In genomic region chr4:158496030-158496741, GRCh38 we compare ENCODE assay signal across 8 cellular contexts. TPM values are rescaled to one million over a fixed set of nuclear protein-coding genes. Genes with fewer than 3 reads are reported as not detected.
DNase-seq lines count a peak whose midpoint lies in the region; TF ChIP-seq lines count a peak whose summit lies in the region.

No MANE protein-coding gene starts in this region.

- no peak overlapping the region for H2AFZ ChIP-seq in mammary epithelial cell (ENCODE audit: low read depth, low read length)

- CTCF ChIA-PET in mammary epithelial cell (lab: Charles Lee; ENCODE audit: low non-redundant PET): no interaction called here

- H3K4me3 ChIP-seq in mammary epithelial cell (replicated peaks in 1 of 3; ENCODE audit: insufficient read depth in 1 of 3, low read depth in 2 of 3, low read length in 3 of 3): no peak overlapping the region

- H4K20me1 ChIP-seq in mammary epithelial cell (ENCODE audit: insufficient read depth, low read length): no peaks in the 10 kb centered on the region

- H3K4me2 ChIP-seq in mammary epithelial cell (ENCODE audit: insufficient read depth, low read depth, low read length): no peak overlapping the region

- WGBS in mammary epithelial cell (ENCODE audit: low coverage, missing lambda C conversion rate): 46% methylated on average over 5 of the region's 5 CpGs

- H3K9me3 ChIP-seq in mammary epithelial cell (replicated peaks; ENCODE audit: insufficient read depth, low read length): no peaks in the 10 kb centered on the region

- H3K36me3 ChIP-seq in mammary epithelial cell (ENCODE audit: insufficient read depth, low read length): no peaks in the 10 kb centered on the region

- dilution Hi-C loops in mammary epithelial cell (cut with HindIII; ENCODE audit: low sequenced_read_pairs): no loop called here

- BruUV-seq in mammary epithelial cell (replicated peaks; lab: Mats Ljungman, UMichigan): no TSS peak

- in situ Hi-C loops in mammary epithelial cell (cut with MboI; ENCODE audit: low sequenced_read_pairs in 2 of 2): no loop called here

- no peaks in the 10 kb centered on the region for H3K79me2 ChIP-seq in mammary epithelial cell (ENCODE audit: insufficient read depth, low read length)

- H3K4me1 ChIP-seq in mammary epithelial cell (ENCODE audit: insufficient read depth, low read length): no peaks in the 10 kb centered on the region

- no peaks in the 10 kb centered on the region for H3K27me3 ChIP-seq in mammary epithelial cell (ENCODE audit: insufficient read depth, low read length)

- H3K9ac ChIP-seq in mammary epithelial cell (ENCODE audit: insufficient read depth, low read length): no peak overlapping the region

- H3K27ac ChIP-seq in mammary epithelial cell (ENCODE audit: insufficient read depth, low read depth, low read length): no peak overlapping the region

- peak; percentile 5 for DNase-seq in activated naive CD4-positive, alpha-beta T cell treated with Interleukin-2 at 50 U/mL for 16 hours
- no peak for DNase-seq in activated naive CD4-positive, alpha-beta T cell treated with anti-CD3 and anti-CD28 coated beads, Interleukin-2, amount 50 U/mL, for 16 hours
- peak; percentile 2 for DNase-seq in NCI-H1092 (lab: John Stamatoyannopoulos, UW)
- no peak for DNase-seq in mammary epithelial cell
- peak; percentile 18 for DNase-seq in myocyte (ENCODE audit: low read depth)
- no peak for DNase-seq in GDM1 (lab: John Stamatoyannopoulos, UW)
- DNase-seq in KG1 (lab: John Stamatoyannopoulos, UW): no peak
- no peak for DNase-seq in NK-92 (lab: John Stamatoyannopoulos, UW; ENCODE audit: unreplicated experiment)

- TF ChIP-seq CTCF in mammary epithelial cell (conservative IDR thresholded peaks at IDR 0.05 in 1 of 2, IDR thresholded peaks at IDR 0.05 in 1 of 2; ENCODE audit: extremely low read depth in 1 of 2, insufficient read depth in 1 of 2, low read depth in 1 of 2, low read length in 2 of 2): peak; percentile 53 to 68

- intact Hi-C loops in mammary epithelial cell (cut with micrococcal nuclease): loop anchor here (1.0 to 5.0 kb wide), 2 partner anchors 81 to 129 kb away; no protein-coding TSS in a partner anchor

RNA-seq across cellular contexts. Expression of gene RXFP1, which starts 25.5 kb away (rescaled TPM):
- total RNA-seq in mammary epithelial cell (not detected), myocyte (0.11 TPM in 1 of 2 replicates, not detected in the other)
- polyA plus RNA-seq in mammary epithelial cell: not detected
- polyA minus RNA-seq in mammary epithelial cell: not detected
- not detected for polyA plus RNA-seq in myocyte (2012)

Comparison
In these comparisons a context has a peak if more than half of its experiments do, and no peak if none do; other contexts are left out.
1. DNase-seq: peak in activated naive CD4-positive, alpha-beta T cell treated with Interleukin-2 at 50 U/mL for 16 hours (single experiment), NCI-H1092 (single experiment) and myocyte (single experiment); none in activated naive CD4-positive, alpha-beta T cell treated with anti-CD3 and anti-CD28 coated beads, Interleukin-2, amount 50 U/mL, for 16 hours (single experiment), mammary epithelial cell (single experiment), GDM1 (single experiment), KG1 (single experiment) and NK-92 (single experiment).